21 cellular contexts compared by ENCODE assay signal in the genomic region with DNA sequence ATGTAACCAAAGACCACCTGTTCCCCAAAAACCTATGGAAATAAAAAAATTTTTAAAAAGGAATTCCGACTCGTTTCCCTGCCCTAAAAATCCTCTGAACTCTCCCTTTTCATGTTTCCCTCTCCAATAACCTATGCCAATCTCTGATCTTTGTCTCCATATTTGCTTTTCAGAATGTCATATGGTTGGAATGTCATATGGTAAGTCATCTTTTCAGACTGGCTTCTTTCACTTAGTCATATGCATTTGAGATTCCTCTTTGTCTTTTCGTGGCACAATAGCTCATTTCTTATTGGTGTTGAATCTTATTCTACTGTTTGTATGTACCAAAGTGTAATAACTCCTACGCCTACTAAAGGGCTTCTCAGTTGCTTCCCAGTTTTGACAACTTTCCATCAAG.
"Had no signal": no experiment of that assay in that cellular context is flagged by ENCODE, and none has a peak within 500 bp of the region (broad histone marks: within the 10 kb centered on the region; RNA-seq: fewer than 3 reads in every experiment).

No MANE protein-coding gene starts in this region.

- H3K4me1 ChIP-seq: adrenal gland had no signal

- H3K4me3 ChIP-seq: adrenal gland, PC-9, SK-N-MC had no signal

- DNase-seq: activated CD4-positive, alpha-beta T cell treated with anti-CD3 and anti-CD28 coated beads for 36 hours; activated CD4-positive, alpha-beta T cell treated with anti-CD3 and anti-CD28 coated beads, Interleukin-2, amount 50 U/mL, for 1 hour; activated CD8-positive, alpha-beta memory T cell treated with anti-CD3 and anti-CD28 coated beads, Interleukin-2, amount 50 U/mL, for 48 hours; activated CD8-positive, alpha-beta T cell treated with anti-CD3 and anti-CD28 coated beads, Interleukin-2, amount 10 ng/mL, durations not matched to agents 7 days and 5 days; activated naive CD4-positive, alpha-beta T cell treated with anti-CD3 and anti-CD28 coated beads, Interleukin-2, amount 50 U/mL, for 16 hours; activated naive CD8-positive, alpha-beta T cell treated with anti-CD3 and anti-CD28 coated beads, Interleukin-2, amount 10 ng/mL, durations not matched to agents 7 days and 5 days; activated T-cell treated with anti-CD3 and anti-CD28 coated beads, Interleukin-2, amount 50 U/mL, for 1 hour; adrenal gland; anterior cingulate cortex; Kasumi-1; KBM-7; NCI-H146; NCI-H187 treated with DMSO at 0.1 percent for 48 hours; NCI-H2081 treated with DMSO at 0.1 percent for 48 hours; NCI-H446; NCI-H524; PC-9; SIG-M5; T-cell; WERI-Rb-1 had no signal

- H3K27ac ChIP-seq: adrenal gland, PC-9, SK-N-MC, WERI-Rb-1 had no signal

- H3K27me3 ChIP-seq: adrenal gland had no signal

- ATAC-seq: activated CD4-positive, alpha-beta T cell treated with anti-CD3 and anti-CD28 coated beads for 36 hours; activated CD8-positive, alpha-beta T cell treated with anti-CD3 and anti-CD28 coated beads, Interleukin-2, amount 10 ng/mL, durations not matched to agents 7 days and 5 days; T-cell had no signal

- H3K36me3 ChIP-seq: adrenal gland, WERI-Rb-1 had no signal
